ENCODE assay signal across 7 cellular contexts in the genomic region with DNA sequence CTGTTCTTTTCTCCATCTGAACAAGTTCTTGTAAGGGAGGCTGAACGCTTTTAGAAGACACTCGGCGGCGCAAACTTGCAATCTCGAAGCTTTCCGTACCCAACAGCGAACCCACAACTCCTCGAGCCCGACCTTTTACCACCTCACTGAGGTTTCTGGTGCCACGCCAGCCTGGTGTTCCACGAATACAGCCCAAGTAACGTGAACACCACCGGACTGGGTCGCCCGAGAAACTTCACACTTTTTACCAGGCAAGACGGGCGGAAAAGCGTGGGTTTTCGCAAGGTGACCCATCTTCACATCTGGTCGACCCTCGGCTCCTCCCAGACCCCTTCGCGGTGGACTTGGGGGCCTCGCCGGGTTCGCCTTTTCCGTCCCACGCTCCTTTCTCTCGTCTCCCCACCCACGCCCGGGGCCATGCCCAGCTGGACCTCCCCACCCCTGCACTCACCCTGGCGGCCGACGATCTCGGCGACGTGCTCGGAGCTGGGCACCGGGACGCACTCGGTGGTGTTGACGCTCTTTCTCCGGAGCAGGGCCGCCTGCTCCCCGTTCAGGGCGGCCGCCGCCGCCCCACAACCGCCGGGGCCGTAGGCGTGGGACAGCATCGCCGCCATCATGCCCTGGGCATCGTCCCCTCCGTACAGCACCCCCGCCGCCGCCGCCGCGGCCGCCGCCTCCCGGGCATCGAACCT. TPM values are rescaled to one million over a fixed set of nuclear protein-coding genes. Genes with fewer than 3 reads are reported as not detected.
DNase-seq lines count a peak whose midpoint lies in the region; ATAC-seq and TF ChIP-seq lines count a peak whose summit lies in the region.

No MANE protein-coding gene starts in this region.

- H3K4me3 ChIP-seq in lung, result peak overlapping the region; percentile 96

- peaks cover 2 to 19% of the 10 kb centered on the region in 2 donors for H3K4me1 ChIP-seq in lung (ENCODE audit: control insufficient read depth in 2 of 2, insufficient read depth in 2 of 2, low read length in 2 of 2)

- no peaks in the 10 kb centered on the region for H3K9me3 ChIP-seq in lung (ENCODE audit: control insufficient read depth in 2 of 2, insufficient read depth in 1 of 2, low read length in 1 of 2)

- peak overlapping the region; percentile 88 for H3K4me3 Mint-ChIP-seq in dendritic cell treated with granulocyte-macrophage colony-stimulating factor and Interleukin-4, amounts not matched to agents 40 ng/mL and 50 ng/mL, for 4 days

- DNase-seq in activated CD4-positive, alpha-beta T cell treated with anti-CD3 and anti-CD28 coated beads for 48 hours, result peak; percentile 60
- DNase-seq in lung (ENCODE audit: low spot score), result peak; percentile 40
- peak; percentile 39 for DNase-seq in stimulated activated CD8-positive, alpha-beta memory T cell treated with anti-CD3 and anti-CD28 coated beads, Interleukin-12 subunit alpha, Interleukin-12 subunit beta, amount 100 ng/mL, for 1 hour (ENCODE audit: low read depth)

- H3K36me3 ChIP-seq in lung (ENCODE audit: control insufficient read depth in 2 of 2, insufficient read depth in 2 of 2, low read length in 2 of 2), result no peaks in the 10 kb centered on the region

- H3K27ac Mint-ChIP-seq in dendritic cell treated with granulocyte-macrophage colony-stimulating factor and Interleukin-4, amounts not matched to agents 40 ng/mL and 50 ng/mL, for 4 days, result peak overlapping the region; percentile 94

- ATAC-seq in GM19025 (IDR thresholded peaks at IDR 0.05; ENCODE audit: low read depth, unreplicated experiment) (peak; percentile 1), HG03442 (IDR thresholded peaks at IDR 0.05; ENCODE audit: unreplicated experiment) (peak; percentile 0), lung (ENCODE audit: insufficient read depth, low FRiP score) (no peak), GM18519 (IDR thresholded peaks at IDR 0.05; ENCODE audit: low FRiP score, unreplicated experiment) (no peak)

- H3K9me3 Mint-ChIP-seq in dendritic cell treated with granulocyte-macrophage colony-stimulating factor and Interleukin-4, amounts not matched to agents 40 ng/mL and 50 ng/mL, for 4 days, result peaks cover 9% of the 10 kb centered on the region

- peaks cover 24% of the 10 kb centered on the region for H3K36me3 Mint-ChIP-seq in dendritic cell treated with granulocyte-macrophage colony-stimulating factor and Interleukin-4, amounts not matched to agents 40 ng/mL and 50 ng/mL, for 4 days (ENCODE audit: low read depth)

- intact Hi-C loops in dendritic cell treated with granulocyte-macrophage colony-stimulating factor and Interleukin-4, amounts not matched to agents 40 ng/mL and 50 ng/mL, for 4 days (cut with micrococcal nuclease), result loop anchor here (10.0 kb wide), 1 partner anchor 91 kb away; no protein-coding TSS in a partner anchor

- no peaks in the 10 kb centered on the region for H3K27me3 Mint-ChIP-seq in dendritic cell treated with granulocyte-macrophage colony-stimulating factor and Interleukin-4, amounts not matched to agents 40 ng/mL and 50 ng/mL, for 4 days

- H3K27me3 ChIP-seq in lung (ENCODE audit: control insufficient read depth, insufficient read depth), result no peaks in the 10 kb centered on the region

- WGBS in lung, 2 donors, result 0% methylated on average over 54 to 66 of the region's 67 CpGs

- TF ChIP-seq CTCF in lung (IDR thresholded peaks at IDR 0.05; ENCODE audit: control extremely low read depth, extremely low read depth), result no peak

- peak overlapping the region; percentile 92 to 100 for H3K27ac ChIP-seq in lung (ENCODE audit: low read depth in 1 of 2, low read length in 1 of 2)

- H3K4me1 Mint-ChIP-seq in dendritic cell treated with granulocyte-macrophage colony-stimulating factor and Interleukin-4, amounts not matched to agents 40 ng/mL and 50 ng/mL, for 4 days (ENCODE audit: low read depth), result peaks cover 37% of the 10 kb centered on the region

RNA-seq across cellular contexts. Expression of a gene that starts 1.2 kb away (rescaled TPM):
- total RNA-seq in lung, result 10 to 100 TPM; 20.0 to 54.2 TPM
- polyA plus RNA-seq in lung, result 10 to 100 TPM in 1 of 2 donors, 1 to 10 TPM in 1; 7.6 to 11.6 TPM

Comparison
In these comparisons a context has a peak if more than half of its experiments do, and no peak if none do; other contexts are left out.
1. ATAC-seq: peak in GM19025 (single experiment) and HG03442 (single experiment); none in lung (single experiment) and GM18519 (single experiment).
2. Peak in every context shown above with its lines, with median percentiles within 50 percentile points of each other: DNase-seq.